Comparison of ENCODE assay signal across 38 cellular contexts in the genomic region with DNA sequence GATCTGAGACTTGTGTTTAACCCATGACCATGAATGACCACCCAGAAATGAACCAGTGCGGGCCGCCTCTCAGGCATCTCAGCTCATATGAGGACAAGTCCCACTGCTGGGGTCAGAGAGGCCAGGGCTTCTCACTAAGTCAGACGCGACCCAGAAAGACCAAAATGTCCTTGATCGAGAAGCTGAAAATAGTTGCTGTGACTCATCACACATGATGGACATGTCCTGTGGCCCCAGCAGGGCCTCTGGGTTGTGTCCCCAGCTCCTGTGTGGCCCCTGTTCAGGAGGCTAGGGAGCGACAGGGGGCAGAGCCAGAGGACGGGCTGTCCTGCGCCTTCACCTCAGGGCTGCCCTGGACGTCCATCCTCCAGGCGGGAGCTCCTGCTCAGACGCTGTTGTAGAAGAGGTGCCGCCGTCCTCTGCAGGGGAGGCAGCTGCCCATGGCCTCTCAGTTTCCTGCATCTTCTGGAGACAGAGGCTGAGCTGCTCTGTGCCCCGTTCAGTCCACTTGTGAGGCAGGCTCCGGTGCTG. TPM values are rescaled to one million over a fixed set of nuclear protein-coding genes. Genes with fewer than 3 reads are reported as not detected.
"Had no signal": no experiment of that assay in that cellular context is flagged by ENCODE, and none has a peak within 500 bp of the region (broad histone marks: within the 10 kb centered on the region; RNA-seq: fewer than 3 reads in every experiment).

No MANE protein-coding gene starts in this region.

- H3K36me3 Mint-ChIP-seq: activated naive CD8-positive, alpha-beta T cell had no signal

- H3K27ac ChIP-seq: brain microvascular endothelial cell, coronary artery, dorsolateral prefrontal cortex, epithelial cell of prostate, esophagus squamous epithelium, gastroesophageal sphincter had no signal

- ATAC-seq: activated CD4-positive, alpha-beta T cell treated with anti-CD3 and anti-CD28 coated beads for 36 hours; activated CD8-positive, alpha-beta T cell treated with anti-CD3 and anti-CD28 coated beads for 36 hours; activated T-cell treated with anti-CD3 and anti-CD28 coated beads, Interleukin-2, amount 50 U/mL, for 4 hours; activated T-helper 17 cell treated with anti-CD3 and anti-CD28 coated beads, Interleukin-2, amount 50 U/mL, for 72 hours; effector memory CD8-positive, alpha-beta T cell; gastroesophageal sphincter had no signal

- H3K4me3 ChIP-seq: coronary artery, dorsolateral prefrontal cortex, esophagus squamous epithelium, gastroesophageal sphincter had no signal

- H3K27me3 ChIP-seq: brain microvascular endothelial cell had no signal

- DNase-seq: activated CD4-positive, alpha-beta T cell treated with anti-CD3 and anti-CD28 coated beads for 36 hours; activated CD4-positive, alpha-beta T cell treated with anti-CD3 and anti-CD28 coated beads, Interleukin-2, amount 10 ng/mL, durations not matched to agents 24 days and 14 days; activated CD4-positive, alpha-beta T cell treated with anti-CD3 and anti-CD28 coated beads, Interleukin-2, amount 50 U/mL, for 4 hours; activated CD4-positive, CD25-positive, alpha-beta regulatory T cell; activated CD4-positive, CD25-positive, alpha-beta regulatory T cell treated with anti-CD3 and anti-CD28 coated beads, Interleukin-2, amount 50 U/mL, for 72 hours; activated CD8-positive, alpha-beta memory T cell treated with anti-CD3 and anti-CD28 coated beads for 24 hours; activated CD8-positive, alpha-beta T cell treated with anti-CD3 and anti-CD28 coated beads for 36 hours; activated effector memory CD4-positive, alpha-beta T cell treated with Interleukin-2 at 50 U/mL for 16 hours; activated gamma-delta T cell treated with Interleukin-2 at 50 U/mL for 16 hours; activated naive CD4-positive, alpha-beta T cell treated with anti-CD3 and anti-CD28 coated beads, Interleukin-2, amount 50 U/mL, for 16 hours; activated naive CD4-positive, alpha-beta T cell treated with Interleukin-2 at 50 U/mL for 16 hours; activated T-cell treated with anti-CD3 and anti-CD28 coated beads, Interleukin-2, amount 50 U/mL, for 4 hours; amniotic stem cell; anterior cingulate cortex; brain microvascular endothelial cell; effector memory CD8-positive, alpha-beta T cell; esophagus squamous epithelium; foreskin melanocyte; T-helper 2 cell had no signal

- H3K27ac Mint-ChIP-seq: activated CD4-positive, alpha-beta T cell treated with anti-CD3 and anti-CD28 coated beads for 36 hours; activated CD4-positive, alpha-beta T cell treated with anti-CD3 and anti-CD28 coated beads, Interleukin-2, amount 10 ng/mL, durations not matched to agents 24 days and 14 days; activated CD8-positive, alpha-beta T cell treated with anti-CD3 and anti-CD28 coated beads for 36 hours; activated naive CD8-positive, alpha-beta T cell; activated T-helper 17 cell treated with anti-CD3 and anti-CD28 coated beads, Interleukin-2, amount 50 U/mL, for 72 hours; dendritic cell treated with granulocyte-macrophage colony-stimulating factor and Interleukin-4, amounts not matched to agents 40 ng/mL and 50 ng/mL, for 4 days; effector memory CD8-positive, alpha-beta T cell had no signal

- H3K27me3 Mint-ChIP-seq: activated CD4-positive, alpha-beta T cell treated with anti-CD3 and anti-CD28 coated beads for 36 hours; activated CD8-positive, alpha-beta T cell treated with anti-CD3 and anti-CD28 coated beads for 36 hours; activated naive CD8-positive, alpha-beta T cell had no signal

- H3K4me1 Mint-ChIP-seq: activated CD4-positive, alpha-beta T cell treated with anti-CD3 and anti-CD28 coated beads for 36 hours; activated CD4-positive, alpha-beta T cell treated with anti-CD3 and anti-CD28 coated beads, Interleukin-2, amount 10 ng/mL, durations not matched to agents 24 days and 14 days; activated T-helper 17 cell treated with anti-CD3 and anti-CD28 coated beads, Interleukin-2, amount 50 U/mL, for 72 hours; central memory CD8-positive, alpha-beta T cell had no signal

- FAIRE-seq: astrocyte, endometrium, endothelial cell of umbilical vein had no signal

- H3K4me3 Mint-ChIP-seq: activated CD4-positive, alpha-beta T cell treated with anti-CD3 and anti-CD28 coated beads for 36 hours; activated CD4-positive, alpha-beta T cell treated with anti-CD3 and anti-CD28 coated beads, Interleukin-2, amount 10 ng/mL, durations not matched to agents 24 days and 14 days; activated CD8-positive, alpha-beta T cell treated with anti-CD3 and anti-CD28 coated beads for 36 hours; activated naive CD8-positive, alpha-beta T cell; activated T-cell treated with anti-CD3 and anti-CD28 coated beads, Interleukin-2, amount 50 U/mL, for 4 hours; activated T-helper 17 cell treated with anti-CD3 and anti-CD28 coated beads, Interleukin-2, amount 50 U/mL, for 72 hours; central memory CD8-positive, alpha-beta T cell; dendritic cell treated with granulocyte-macrophage colony-stimulating factor and Interleukin-4, amounts not matched to agents 40 ng/mL and 50 ng/mL, for 4 days; effector memory CD8-positive, alpha-beta T cell had no signal

- H3K36me3 ChIP-seq: brain microvascular endothelial cell, esophagus squamous epithelium, gastroesophageal sphincter had no signal

- H3K9me3 ChIP-seq: esophagus squamous epithelium, gastroesophageal sphincter had no signal

- H3K9me3 Mint-ChIP-seq: activated CD4-positive, alpha-beta T cell treated with anti-CD3 and anti-CD28 coated beads, Interleukin-2, amount 10 ng/mL, durations not matched to agents 24 days and 14 days; activated CD8-positive, alpha-beta T cell treated with anti-CD3 and anti-CD28 coated beads for 36 hours; activated T-cell treated with anti-CD3 and anti-CD28 coated beads, Interleukin-2, amount 50 U/mL, for 4 hours; activated T-helper 17 cell treated with anti-CD3 and anti-CD28 coated beads, Interleukin-2, amount 50 U/mL, for 72 hours; central memory CD8-positive, alpha-beta T cell; effector memory CD8-positive, alpha-beta T cell had no signal

RNA-seq across cellular contexts. Expression of gene FAM181A, which starts 29.0 kb away (rescaled TPM):
- total RNA-seq: activated CD4-positive, alpha-beta T cell treated with anti-CD3 and anti-CD28 coated beads for 36 hours; activated CD4-positive, alpha-beta T cell treated with anti-CD3 and anti-CD28 coated beads, Interleukin-2, amount 10 ng/mL, durations not matched to agents 24 days and 14 days; activated CD8-positive, alpha-beta T cell treated with anti-CD3 and anti-CD28 coated beads for 36 hours; activated T-cell treated with anti-CD3 and anti-CD28 coated beads, Interleukin-2, amount 50 U/mL, for 4 hours; activated T-helper 17 cell treated with anti-CD3 and anti-CD28 coated beads, Interleukin-2, amount 50 U/mL, for 72 hours; astrocyte; bronchial epithelial cell; cardiac septum; endothelial cell of umbilical vein; esophagus squamous epithelium; fibroblast of lung; fibroblast of villous mesenchyme; gastroesophageal sphincter; glomerular endothelial cell; T-helper 1 cell treated with Interleukin-12 subunit alpha and Interleukin-12 subunit beta and Interleukin-4 antibody, amounts not matched to agents 30 ng/mL and 1 ng/mL, for 36 hours had no signal
- polyA plus RNA-seq: adipose tissue, endothelial cell of umbilical vein, esophagus, fibroblast of lung had no signal
